ENCODE assay signal across 14 cellular contexts in genomic region chr10:13632879-13633437, GRCh38. TPM values are rescaled to one million over a fixed set of nuclear protein-coding genes. Genes with fewer than 3 reads are reported as not detected.
A peak's percentile ranks its signal among the peaks of the same experiment; 100 is the strongest.
DNase-seq lines count a peak whose midpoint lies in the region; ATAC-seq and TF ChIP-seq lines count a peak whose summit lies in the region.
"Had no signal": no experiment of that assay in that cellular context is flagged by ENCODE, and none has a peak within 500 bp of the region (broad histone marks: within the 10 kb centered on the region; RNA-seq: fewer than 3 reads in every experiment).

No MANE protein-coding gene starts in this region.

- H3K9me3 Mint-ChIP-seq in activated naive CD8-positive, alpha-beta T cell treated with anti-CD3 and anti-CD28 coated beads for 36 hours = no peaks in the 10 kb centered on the region

- H3K9me3 ChIP-seq in right cardiac atrium (ENCODE audit: control insufficient read depth, low read length) (no peaks in the 10 kb centered on the region), upper lobe of right lung (no peaks in the 10 kb centered on the region)
- H3K9me3 ChIP-seq: colonic mucosa, thyroid gland had no signal

- H3K36me3 Mint-ChIP-seq in activated naive CD8-positive, alpha-beta T cell treated with anti-CD3 and anti-CD28 coated beads for 36 hours = peaks cover 12% of the 10 kb centered on the region

- peak overlapping the region; percentile 54 for H3K4me3 ChIP-seq in coronary artery
- H3K4me3 ChIP-seq in right cardiac atrium (ENCODE audit: low read length) = no peak overlapping the region
- H3K4me3 ChIP-seq in rectal smooth muscle tissue (ENCODE audit: low read length) = no peak overlapping the region
- H3K4me3 ChIP-seq in upper lobe of right lung = no peak overlapping the region
- H3K4me3 ChIP-seq: colonic mucosa, SK-N-MC, thyroid gland had no signal

- TF ChIP-seq CTCF in coronary artery (IDR thresholded peaks at IDR 0.05) (no peak), upper lobe of right lung (IDR thresholded peaks at IDR 0.05) (no peak), foreskin keratinocyte (conservative IDR thresholded peaks at IDR 0.05) (no peak)

- H3K4me1 ChIP-seq in right cardiac atrium (ENCODE audit: control insufficient read depth, insufficient read depth, low read length) (peaks cover 3% of the 10 kb centered on the region), rectal smooth muscle tissue (ENCODE audit: control insufficient read depth, insufficient read depth, low read length) (peaks cover 28% of the 10 kb centered on the region), upper lobe of right lung (no peaks in the 10 kb centered on the region), foreskin keratinocyte (no peaks in the 10 kb centered on the region)
- H3K4me1 ChIP-seq: colonic mucosa had no signal

- H3K27me3 ChIP-seq in right cardiac atrium (ENCODE audit: control insufficient read depth, insufficient read depth) (no peaks in the 10 kb centered on the region), rectal smooth muscle tissue (ENCODE audit: control insufficient read depth, insufficient read depth, low read length) (no peaks in the 10 kb centered on the region), upper lobe of right lung (no peaks in the 10 kb centered on the region), foreskin keratinocyte (no peaks in the 10 kb centered on the region)
- H3K27me3 ChIP-seq: colonic mucosa, thyroid gland had no signal

- H3K9ac ChIP-seq in rectal smooth muscle tissue (ENCODE audit: low read length) = no peak overlapping the region

- H3K4me1 Mint-ChIP-seq in activated naive CD8-positive, alpha-beta T cell treated with anti-CD3 and anti-CD28 coated beads for 36 hours = no peaks in the 10 kb centered on the region

- H3K27ac ChIP-seq in coronary artery (peak overlapping the region; percentile 82 to 91), right cardiac atrium (ENCODE audit: low read length) (peak overlapping the region; percentile 90), rectal smooth muscle tissue (ENCODE audit: low read depth, low read length) (peak overlapping the region; percentile 86), upper lobe of right lung (peak overlapping the region; percentile 52), foreskin keratinocyte (no peak overlapping the region)
- H3K27ac ChIP-seq: colonic mucosa, SK-N-MC had no signal

- no peak overlapping the region for H3K27ac Mint-ChIP-seq in activated naive CD8-positive, alpha-beta T cell treated with anti-CD3 and anti-CD28 coated beads for 36 hours
- H3K27ac Mint-ChIP-seq: B cell had no signal

- ATAC-seq in right cardiac atrium (peak; percentile 90 to 93), upper lobe of right lung (peak; percentile 41), foreskin keratinocyte (no peak)

- DNase-seq in coronary artery (ENCODE audit: low spot score) = no peak
- peak; percentile 68 to 83 (median 71) for DNase-seq in right cardiac atrium
- no peak for DNase-seq in upper lobe of right lung
- DNase-seq in activated naive CD8-positive, alpha-beta T cell treated with anti-CD3 and anti-CD28 coated beads for 36 hours = no peak
- no peak for DNase-seq in foreskin keratinocyte
- no peak for DNase-seq in SIG-M5 (lab: John Stamatoyannopoulos, UW)
- DNase-seq: activated T-cell treated with anti-CD3 and anti-CD28 coated beads, Interleukin-2, amount 50 U/mL, for 48 hours; mammary epithelial cell; NCI-H1694 had no signal

- WGBS in right cardiac atrium = 53% methylated on average over 5 of the region's 5 CpGs

- peaks cover 6% of the 10 kb centered on the region for H3K36me3 ChIP-seq in rectal smooth muscle tissue (ENCODE audit: control insufficient read depth, insufficient read depth, low read length)
- peaks cover 18% of the 10 kb centered on the region for H3K36me3 ChIP-seq in upper lobe of right lung
- H3K36me3 ChIP-seq: colonic mucosa had no signal

- no peaks in the 10 kb centered on the region for H3K27me3 Mint-ChIP-seq in activated naive CD8-positive, alpha-beta T cell treated with anti-CD3 and anti-CD28 coated beads for 36 hours
- H3K27me3 Mint-ChIP-seq: B cell had no signal

- intact Hi-C loops in right cardiac atrium (cut with DNase I) (no loop called here), upper lobe of right lung (cut with DNase I) (no loop called here)

- H3K4me3 Mint-ChIP-seq in activated naive CD8-positive, alpha-beta T cell treated with anti-CD3 and anti-CD28 coated beads for 36 hours = no peak overlapping the region
- H3K4me3 Mint-ChIP-seq: B cell had no signal

RNA-seq across cellular contexts. Expression of gene PRPF18, which starts 46.2 kb away (rescaled TPM):
- total RNA-seq in right cardiac atrium (10 to 100 TPM; 14.5 to 17.7 (median 15.1) TPM), upper lobe of right lung (23.7 TPM), foreskin keratinocyte (21.0 and 22.2 TPM in 2 replicates)
- polyA plus RNA-seq in right cardiac atrium (14.6 TPM), foreskin keratinocyte (12.5 and 15.2 TPM in 2 replicates)
- 10 to 100 TPM; 22.5 to 22.9 TPM for total RNA-seq in activated naive CD8-positive, alpha-beta T cell treated with anti-CD3 and anti-CD28 coated beads for 36 hours

Comparison
In these comparisons a context has a peak if more than half of its experiments do, and no peak if none do; other contexts are left out.
1. DNase-seq: peak in right cardiac atrium (3 of 3); none in coronary artery (single experiment), upper lobe of right lung (single experiment), activated naive CD8-positive, alpha-beta T cell treated with anti-CD3 and anti-CD28 coated beads for 36 hours (single experiment), foreskin keratinocyte (0 of 2) and SIG-M5 (single experiment).